12 cellular contexts compared by ENCODE assay signal in the genomic region with DNA sequence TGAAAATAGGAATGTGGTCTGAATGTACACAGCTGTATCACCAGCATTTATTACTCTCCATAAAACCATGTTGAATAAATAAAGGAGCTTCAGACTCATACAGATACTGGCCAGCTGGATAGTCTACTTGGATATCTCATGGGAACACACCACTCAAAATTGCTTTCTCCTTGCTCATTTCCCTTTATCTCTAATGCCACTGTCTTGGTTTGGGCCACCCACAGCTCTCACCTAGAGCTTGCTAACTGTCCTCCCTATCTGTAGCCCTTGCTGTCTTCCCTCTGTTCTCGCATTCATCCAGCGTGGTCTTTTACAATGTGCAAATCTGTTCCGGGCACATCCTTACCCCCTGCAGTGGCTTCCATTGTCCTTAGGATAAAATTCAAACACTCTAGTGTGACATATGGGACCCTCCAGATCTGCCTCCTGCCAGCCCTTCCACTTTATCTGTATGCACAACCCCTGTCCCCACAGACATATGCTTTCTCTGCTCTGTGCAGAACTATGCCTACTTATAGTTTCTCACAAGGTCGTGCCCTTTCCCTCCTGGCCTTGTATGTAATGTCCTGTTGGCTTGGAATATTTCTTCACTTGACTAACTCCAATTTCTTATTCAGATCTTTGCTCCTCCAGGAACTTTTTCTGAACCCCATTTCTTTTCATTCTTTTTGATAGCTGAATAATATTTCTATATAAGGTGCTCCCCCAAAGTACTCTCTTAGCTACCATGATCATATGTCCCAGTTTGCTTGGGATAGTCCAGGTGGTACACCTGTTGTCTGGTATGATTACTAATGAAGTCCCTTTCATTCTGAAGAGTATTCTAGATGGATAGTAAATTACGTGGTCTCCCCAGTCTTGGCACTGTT. TPM values are rescaled to one million over a fixed set of nuclear protein-coding genes. Genes with fewer than 3 reads are reported as not detected.
A peak's percentile ranks its signal among the peaks of the same experiment; 100 is the strongest.
DNase-seq lines count a peak whose midpoint lies in the region; ATAC-seq and TF ChIP-seq lines count a peak whose summit lies in the region.
"Had no signal": no experiment of that assay in that cellular context is flagged by ENCODE, and none has a peak within 500 bp of the region (broad histone marks: within the 10 kb centered on the region; RNA-seq: fewer than 3 reads in every experiment).

No MANE protein-coding gene starts in this region.

- H3K27me3 Mint-ChIP-seq in H9 (ENCODE audit: low read depth) (no peaks in the 10 kb centered on the region), endothelial cell (ENCODE audit: unreplicated experiment) (no peaks in the 10 kb centered on the region), chondrocyte (ENCODE audit: low read depth) (no peaks in the 10 kb centered on the region)
- H3K27me3 Mint-ChIP-seq: activated CD4-positive, alpha-beta memory T cell treated with anti-CD3 and anti-CD28 coated beads, Interleukin-2, amount 10 ng/mL, durations not matched to agents 7 days and 5 days had no signal

- CTCF ChIA-PET in PC-9 (lab: Charles Lee) = no interaction called here

- H3K23ac ChIP-seq in H9 (ENCODE audit: insufficient read length, low read depth, low read length) = no peak overlapping the region

- H3K9ac ChIP-seq in H9 (ENCODE audit: extremely low read depth, insufficient read length, low read length) = no peak overlapping the region

- H2BK12ac ChIP-seq in H9 (ENCODE audit: insufficient read length, low read depth, low read length) = no peak overlapping the region

- DNase-seq in BE2C (no peak), H9 (no peak), PC-9 (no peak), foreskin fibroblast (peak; percentile 6 to 30), endothelial cell (ENCODE audit: low spot score) (no peak), left cardiac atrium (no peak), NAMALWA (ENCODE audit: low spot score) (no peak), chondrocyte (ENCODE audit: low spot score) (no peak)
- DNase-seq: activated CD4-positive, alpha-beta memory T cell treated with anti-CD3 and anti-CD28 coated beads, Interleukin-2, amount 10 ng/mL, durations not matched to agents 7 days and 5 days; amniotic stem cell; sigmoid colon; stimulated activated naive CD4-positive, alpha-beta T cell had no signal

- no CpG with 5 or more reads among the region's 5 CpGs for WGBS in H9 (ENCODE audit: extremely low coverage, insufficient read length, low lambda C conversion rate)

- H4K20me1 ChIP-seq in H9 (ENCODE audit: control insufficient read depth, insufficient read depth, insufficient read length) = peaks cover 3% of the 10 kb centered on the region
- H4K20me1 ChIP-seq in PC-9 (ENCODE audit: insufficient read depth) = peaks cover 3% of the 10 kb centered on the region; the same call in 1 of the 2 replicates

- H3K4me2 ChIP-seq in H9 (ENCODE audit: insufficient read depth, insufficient read length, low read length) = peak overlapping the region; percentile 91
- H3K4me2 ChIP-seq in PC-9 = peak overlapping the region; percentile 94

- H3K56ac ChIP-seq in H9 (ENCODE audit: insufficient read length, low read depth, low read length) = no peak overlapping the region

- H2BK120ac ChIP-seq in H9 (ENCODE audit: low read depth, low read length, poor library complexity, severe bottlenecking) = no peak overlapping the region

- H3K9me3 ChIP-seq in BE2C (no peaks in the 10 kb centered on the region), H9 (ENCODE audit: control insufficient read depth, low read depth, low read length) (no peaks in the 10 kb centered on the region), PC-9 (ENCODE audit: insufficient read depth, low read depth) (no peaks in the 10 kb centered on the region)
- H3K9me3 ChIP-seq: sigmoid colon had no signal

- no peak for TF ChIP-seq CTCF in BE2C (IDR thresholded peaks at IDR 0.05; ENCODE audit: low read depth, low read length)
- TF ChIP-seq CTCF in H9 (conservative IDR thresholded peaks at IDR 0.05) = no peak
- TF ChIP-seq CTCF in PC-9 (conservative IDR thresholded peaks at IDR 0.05) = no peak
- TF ChIP-seq CTCF in foreskin fibroblast (IDR thresholded peaks at IDR 0.05; ENCODE audit: low read depth, low read length) = no peak
- TF ChIP-seq CTCF in endothelial cell (IDR thresholded peaks at IDR 0.05; ENCODE audit: unreplicated experiment) = no peak
- TF ChIP-seq CTCF in chondrocyte (IDR thresholded peaks at IDR 0.05) = no peak

- no peak overlapping the region for H4K91ac ChIP-seq in H9 (ENCODE audit: insufficient read length, low read depth, low read length)

- H3K36me3 Mint-ChIP-seq in H9 (ENCODE audit: insufficient read depth in 1 of 3, low read depth in 3 of 3) (peaks cover 19 to 29% (median 29%) of the 10 kb centered on the region in 3 experiments), endothelial cell (ENCODE audit: low read depth, unreplicated experiment) (peaks cover 9% of the 10 kb centered on the region), chondrocyte (ENCODE audit: low read depth) (peaks cover 3% of the 10 kb centered on the region)

- H3K18ac ChIP-seq in H9 (ENCODE audit: insufficient read length, low read depth, low read length) = no peak overlapping the region

- H3K4me1 ChIP-seq in BE2C (no peaks in the 10 kb centered on the region), H9 (ENCODE audit: insufficient read depth, low read length) (peaks cover 2% of the 10 kb centered on the region; the same call in 1 of the 2 replicates), PC-9 (replicated peaks; ENCODE audit: insufficient read depth) (peaks cover 36% of the 10 kb centered on the region)

- H3K27me3 ChIP-seq in BE2C (no peaks in the 10 kb centered on the region), H9 (ENCODE audit: insufficient read depth, low read length) (no peaks in the 10 kb centered on the region), PC-9 (ENCODE audit: insufficient read depth, low read depth) (no peaks in the 10 kb centered on the region)
- H3K27me3 ChIP-seq: sigmoid colon had no signal

- H2AFZ ChIP-seq in H9 (ENCODE audit: low read length) (no peak overlapping the region), PC-9 (no peak overlapping the region)

- BruUV-seq in PC-9 (replicated peaks; lab: Mats Ljungman, UMichigan) = TSS peak; percentile 10

- no peak for ATAC-seq in left cardiac atrium

- POLR2A ChIA-PET in PC-9 (lab: Charles Lee; ENCODE audit: unreplicated experiment) = interaction anchor here (0.6 kb wide), 1 partner anchor 1420 kb away, joined by 6 read pairs; the partner anchor contains the start of gene SMYD2

- peaks cover 13% of the 10 kb centered on the region for H3F3A ChIP-seq in PC-9 (ENCODE audit: insufficient read depth, low read depth)

- no peak overlapping the region for H3K4ac ChIP-seq in H9 (ENCODE audit: low read depth, low read length)

- no peak overlapping the region for H2AK5ac ChIP-seq in H9 (ENCODE audit: insufficient read length, low read length)

- H3K79me2 ChIP-seq in H9 (ENCODE audit: insufficient read depth, low read length) (peaks cover 51% of the 10 kb centered on the region), PC-9 (ENCODE audit: low read depth) (peaks cover 50% of the 10 kb centered on the region)

- intact Hi-C loops in PC-9 (cut with micrococcal nuclease; ENCODE audit: unreplicated experiment) (no loop called here), left cardiac atrium (cut with DNase I) (no loop called here)

- H3K27ac ChIP-seq in H9 (ENCODE audit: insufficient read length, low read depth, low read length) (no peak overlapping the region), PC-9 (no peak overlapping the region)
- H3K27ac ChIP-seq: sigmoid colon had no signal

- H4K5ac ChIP-seq in H9 (ENCODE audit: insufficient read length, low read depth, low read length) = no peak overlapping the region

- peak overlapping the region; percentile 6; the same call in 1 of the 2 replicates for H3K4me3 ChIP-seq in BE2C (ENCODE audit: low read depth, low read length)
- no peak overlapping the region for H3K4me3 ChIP-seq in PC-9
- H3K4me3 ChIP-seq in foreskin fibroblast (ENCODE audit: low read depth in 1 of 2, low read length in 2 of 2) = peak overlapping the region in 1 of 2 donors; percentile 87
- H3K4me3 ChIP-seq: sigmoid colon had no signal

- no peak overlapping the region for H3K4me3 Mint-ChIP-seq in H9
- H3K4me3 Mint-ChIP-seq in endothelial cell (ENCODE audit: unreplicated experiment) = no peak overlapping the region
- H3K4me3 Mint-ChIP-seq in chondrocyte (ENCODE audit: unreplicated experiment) = no peak overlapping the region
- H3K4me3 Mint-ChIP-seq: activated CD4-positive, alpha-beta memory T cell treated with anti-CD3 and anti-CD28 coated beads, Interleukin-2, amount 10 ng/mL, durations not matched to agents 7 days and 5 days had no signal

- peaks cover 9% of the 10 kb centered on the region for H3K23me2 ChIP-seq in H9 (ENCODE audit: insufficient read length, low read depth, low read length, poor library complexity, severe bottlenecking)

- no peaks in the 10 kb centered on the region for H3K9me2 ChIP-seq in PC-9 (ENCODE audit: insufficient read depth)

- H3K27ac Mint-ChIP-seq in H9 (no peak overlapping the region), endothelial cell (ENCODE audit: unreplicated experiment) (no peak overlapping the region), chondrocyte (ENCODE audit: unreplicated experiment) (no peak overlapping the region)
- H3K27ac Mint-ChIP-seq: activated CD4-positive, alpha-beta memory T cell treated with anti-CD3 and anti-CD28 coated beads, Interleukin-2, amount 10 ng/mL, durations not matched to agents 7 days and 5 days had no signal

- no peaks in the 10 kb centered on the region for H3K79me1 ChIP-seq in H9 (ENCODE audit: insufficient read depth, low read depth, low read length, poor library complexity, severe bottlenecking)

- no peak overlapping the region for H2BK20ac ChIP-seq in H9 (ENCODE audit: low read depth, low read length, poor library complexity, severe bottlenecking)

- H3K9me3 Mint-ChIP-seq in H9 = 0 out of 5 replicates have a peak, but pooled peaks cover 0 to 2% of the 10 kb centered on the region in 2 experiments
- no peaks in the 10 kb centered on the region for H3K9me3 Mint-ChIP-seq in endothelial cell (ENCODE audit: unreplicated experiment)
- H3K9me3 Mint-ChIP-seq in chondrocyte (ENCODE audit: low read depth) = no peaks in the 10 kb centered on the region
- H3K9me3 Mint-ChIP-seq: activated CD4-positive, alpha-beta memory T cell treated with anti-CD3 and anti-CD28 coated beads, Interleukin-2, amount 10 ng/mL, durations not matched to agents 7 days and 5 days had no signal

- H3K36me3 ChIP-seq in BE2C = peaks cover 25% of the 10 kb centered on the region
- 0 out of 2 replicates have a peak, but pooled peaks cover 9% of the 10 kb centered on the region for H3K36me3 ChIP-seq in PC-9 (ENCODE audit: low read depth)

- H3K14ac ChIP-seq in H9 (ENCODE audit: insufficient read depth, low read length) = no peak overlapping the region

- no peak overlapping the region for H2BK5ac ChIP-seq in H9 (ENCODE audit: insufficient read length, low read length)

- H4K8ac ChIP-seq in H9 (replicated peaks; ENCODE audit: insufficient read length, low read depth, low read length) = no peak overlapping the region

- H3K4me1 Mint-ChIP-seq in H9 (peaks cover 24 to 31% of the 10 kb centered on the region in 2 experiments), endothelial cell (ENCODE audit: unreplicated experiment) (peaks cover 9% of the 10 kb centered on the region), chondrocyte (ENCODE audit: low read depth) (peaks cover 3% of the 10 kb centered on the region)

- no peak overlapping the region for H2BK15ac ChIP-seq in H9 (ENCODE audit: low read depth, low read length)

- H3T11ph ChIP-seq in H9 (ENCODE audit: low read length) = no peak overlapping the region

RNA-seq across cellular contexts. Expression of gene FLVCR1, which starts 2.9 kb away (rescaled TPM):
- 11.0 TPM for polyA plus RNA-seq in BE2C (2012; ENCODE audit: insufficient read depth, insufficient read length, low read depth)
- total RNA-seq in H9 (2021) (53.6 and 55.2 TPM in 2 replicates), PC-9 (2021) (5.5 and 13.1 TPM in 2 replicates), endothelial cell (ENCODE audit: unreplicated experiment) (18.4 TPM), left cardiac atrium (1 to 10 TPM; 2.3 to 4.9 TPM), chondrocyte (4.4 to 5.4 TPM (median 5.4 TPM) in 3 replicates)

RNA-seq across cellular contexts. Expression of gene SPATA45, which starts 13.5 kb away (rescaled TPM):
- not detected for polyA plus RNA-seq in BE2C (2012; ENCODE audit: insufficient read depth, insufficient read length, low read depth)
- 0.66 and 0.68 TPM in 2 replicates for total RNA-seq in H9 (2021)
- not detected in 2 replicates for total RNA-seq in PC-9 (2021)
- 0.82 TPM for total RNA-seq in endothelial cell (ENCODE audit: unreplicated experiment)
- not detected for total RNA-seq in left cardiac atrium
- total RNA-seq in chondrocyte = 0.47 to 1.3 TPM in 2 of 3 replicates, not detected in the other
- total RNA-seq: activated CD4-positive, alpha-beta memory T cell treated with anti-CD3 and anti-CD28 coated beads, Interleukin-2, amount 10 ng/mL, durations not matched to agents 7 days and 5 days; sigmoid colon had no signal
- polyA plus RNA-seq: sigmoid colon had no signal

Comparison
In these comparisons a context has a peak if more than half of its experiments do, and no peak if none do; other contexts are left out.
1. DNase-seq: peak in foreskin fibroblast (2 of 2); none in BE2C (single experiment), H9 (single experiment), PC-9 (0 of 2), endothelial cell (single experiment), left cardiac atrium (single experiment), NAMALWA (single experiment) and chondrocyte (single experiment).